Comparison of ENCODE assay signal across 8 cellular contexts in genomic region chr15:25849431-25849921, GRCh38. TPM values are rescaled to one million over a fixed set of nuclear protein-coding genes. Genes with fewer than 3 reads are reported as not detected.
DNase-seq lines count a peak whose midpoint lies in the region; ATAC-seq, FAIRE-seq and TF ChIP-seq lines count a peak whose summit lies in the region.

No MANE protein-coding gene starts in this region.

- ATAC-seq in HG03039 (IDR thresholded peaks at IDR 0.05; ENCODE audit: unreplicated experiment): no peak

- DNase-seq in AG20443 (ENCODE audit: low spot score) (peak; percentile 78), M059J (ENCODE audit: low read depth) (peak; percentile 40), dedifferentiated amniotic fluid mesenchymal stem cell (ENCODE audit: extremely low spot score) (peak; percentile 75), myocyte (ENCODE audit: low read depth) (peak; percentile 60), T1000 (lab: John Stamatoyannopoulos, UW) (no peak), GM12892 (ENCODE audit: insufficient read length) (no peak), NCI-H187 treated with DMSO at 0.1 percent for 48 hours (lab: John Stamatoyannopoulos, UW) (no peak)

- no peak for TF ChIP-seq POLR2A in GM12892 (IDR thresholded peaks at IDR 0.05; ENCODE audit: low read depth, low read length)

- no peak for FAIRE-seq in GM12892 (lab: Jason Lieb, UNC)

RNA-seq across cellular contexts. Expression of gene ATP10A, which starts 13.7 kb away (rescaled TPM):
- total RNA-seq in M059J (2014; rRNA removed; shearing (Covaris generic)): not detected in 2 replicates
- 0.62 and 1.2 TPM in 2 replicates for total RNA-seq in myocyte
- 97.7 TPM for polyA plus RNA-seq in myocyte (2012)
- polyA plus RNA-seq in GM12892 (2012; ENCODE audit: missing spikeins): 0.11 TPM

Comparison
In these comparisons a context has a peak if more than half of its experiments do, and no peak if none do; other contexts are left out.
1. DNase-seq: peak in AG20443 (single experiment), M059J (single experiment), dedifferentiated amniotic fluid mesenchymal stem cell (single experiment) and myocyte (single experiment); none in T1000 (single experiment), GM12892 (single experiment) and NCI-H187 treated with DMSO at 0.1 percent for 48 hours (single experiment).